16 cellular contexts compared by ENCODE assay signal in the genomic region with DNA sequence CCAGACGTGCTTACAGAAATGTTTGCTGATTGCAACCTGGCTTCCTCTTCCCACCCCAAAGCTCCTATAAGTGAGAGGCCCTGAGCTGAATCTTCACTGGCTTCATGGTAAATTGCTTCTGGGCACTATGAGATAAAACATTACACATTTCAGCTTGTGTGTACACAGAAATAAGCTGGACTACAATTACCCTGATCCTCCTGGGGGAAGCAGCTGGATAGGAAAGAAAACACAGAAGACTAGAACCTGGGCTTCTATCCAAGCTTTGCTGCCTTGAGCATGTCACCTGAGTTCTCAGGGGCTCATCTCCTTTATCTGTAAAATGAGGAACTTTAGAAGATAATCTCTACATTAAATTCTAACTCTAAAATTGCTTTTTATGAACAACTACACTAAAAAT. TPM values are rescaled to one million over a fixed set of nuclear protein-coding genes. Genes with fewer than 3 reads are reported as not detected.
DNase-seq lines count a peak whose midpoint lies in the region; ATAC-seq lines count a peak whose summit lies in the region.
"Had no signal": no experiment of that assay in that cellular context is flagged by ENCODE, and none has a peak within 500 bp of the region (broad histone marks: within the 10 kb centered on the region; RNA-seq: fewer than 3 reads in every experiment).

No MANE protein-coding gene starts in this region.

- no peaks in the 10 kb centered on the region for H3K27me3 Mint-ChIP-seq in activated CD4-positive, alpha-beta memory T cell treated with anti-CD3 and anti-CD28 coated beads, Interleukin-2, amount 10 ng/mL, durations not matched to agents 7 days and 5 days
- H3K27me3 Mint-ChIP-seq: brain had no signal

- no peak overlapping the region for H3K27ac Mint-ChIP-seq in activated CD4-positive, alpha-beta memory T cell treated with anti-CD3 and anti-CD28 coated beads, Interleukin-2, amount 10 ng/mL, durations not matched to agents 7 days and 5 days
- H3K27ac Mint-ChIP-seq: T-helper 1 cell treated with Interleukin-12 subunit alpha and Interleukin-12 subunit beta and Interleukin-4 antibody, amounts not matched to agents 30 μg/mL and 1 μg/mL, for 36 hours had no signal

- peaks cover 51% of the 10 kb centered on the region for H3K4me1 Mint-ChIP-seq in activated CD4-positive, alpha-beta memory T cell treated with anti-CD3 and anti-CD28 coated beads, Interleukin-2, amount 10 ng/mL, durations not matched to agents 7 days and 5 days

- no peak overlapping the region for H3K4me3 Mint-ChIP-seq in activated CD4-positive, alpha-beta memory T cell treated with anti-CD3 and anti-CD28 coated beads, Interleukin-2, amount 10 ng/mL, durations not matched to agents 7 days and 5 days
- H3K4me3 Mint-ChIP-seq: brain; T-helper 1 cell treated with Interleukin-12 subunit alpha and Interleukin-12 subunit beta and Interleukin-4 antibody, amounts not matched to agents 30 μg/mL and 1 μg/mL, for 36 hours had no signal

- POLR2A ChIA-PET in activated CD4-positive, alpha-beta memory T cell treated with anti-CD3 and anti-CD28 coated beads, Interleukin-2, amount 10 ng/mL, durations not matched to agents 7 days and 5 days (lab: Charles Lee): interaction anchor here (1.2 to 4.7 kb wide), 2 partner anchors 9 to 162 kb away, joined by 3 to 21 read pairs; partner anchors contain the start of gene FSIP1

- DNase-seq in NCI-H1105 treated with DMSO at 0.1 percent for 48 hours (lab: John Stamatoyannopoulos, UW) (peak; percentile 40), NCI-H1105 (lab: John Stamatoyannopoulos, UW) (no peak), NCI-H2171 (lab: John Stamatoyannopoulos, UW) (peak; percentile 79), SK-MEL-5 (ENCODE audit: low read depth, low spot score) (peak; percentile 32), lung microvascular endothelial cell (ENCODE audit: low read depth in 2 of 2) (peak; percentile 60 to 74)
- DNase-seq in activated CD4-positive, alpha-beta memory T cell treated with anti-CD3 and anti-CD28 coated beads, Interleukin-2, amount 10 ng/mL, durations not matched to agents 7 days and 5 days: no peak
- DNase-seq: activated CD4-positive, alpha-beta T cell treated with anti-CD3 and anti-CD28 coated beads for 1 hour; activated naive CD4-positive, alpha-beta T cell treated with Interleukin-2 at 50 U/mL for 16 hours; H7; MM.1S; RPMI8226 had no signal

- peaks cover 12% of the 10 kb centered on the region for H3K9me3 Mint-ChIP-seq in activated CD4-positive, alpha-beta memory T cell treated with anti-CD3 and anti-CD28 coated beads, Interleukin-2, amount 10 ng/mL, durations not matched to agents 7 days and 5 days

- ATAC-seq in HG03442 (IDR thresholded peaks at IDR 0.05; ENCODE audit: unreplicated experiment) (no peak), GM21528 (IDR thresholded peaks at IDR 0.05; ENCODE audit: low FRiP score, unreplicated experiment) (no peak)
- ATAC-seq: GM12878 had no signal

- in situ Hi-C loops in SK-MEL-5 (cut with HindIII; ENCODE audit: low pct_unique_long_range_greater_than_20kb, low sequenced_read_pairs): no loop called here

- peaks cover 23% of the 10 kb centered on the region for H3K36me3 Mint-ChIP-seq in activated CD4-positive, alpha-beta memory T cell treated with anti-CD3 and anti-CD28 coated beads, Interleukin-2, amount 10 ng/mL, durations not matched to agents 7 days and 5 days (ENCODE audit: low read depth)
- H3K36me3 Mint-ChIP-seq: brain had no signal

- CTCF ChIA-PET in activated CD4-positive, alpha-beta memory T cell treated with anti-CD3 and anti-CD28 coated beads, Interleukin-2, amount 10 ng/mL, durations not matched to agents 7 days and 5 days (lab: Charles Lee): interaction anchor here (1.6 kb wide), 1 partner anchor 10 kb away, joined by 5 read pairs; no protein-coding TSS in a partner anchor

RNA-seq across cellular contexts. Expression of gene THBS1, which starts 40.3 kb away (rescaled TPM):
- 5.4 and 8.2 TPM in 2 replicates for total RNA-seq in SK-MEL-5 (2014; rRNA removed; shearing (Covaris generic))
- 6.3 and 8.3 TPM in 2 replicates for polyA plus RNA-seq in SK-MEL-5 (2015; cell fraction: cytosol; rRNA removed)
- 18.6 and 28.6 TPM in 2 replicates for polyA plus RNA-seq in SK-MEL-5 (2015; cell fraction: nucleus; rRNA removed)
- 3,460 and 6,737 TPM in 2 replicates for total RNA-seq in lung microvascular endothelial cell
- 1 to 10 TPM; 1.2 to 1.5 TPM for total RNA-seq in activated CD4-positive, alpha-beta memory T cell treated with anti-CD3 and anti-CD28 coated beads, Interleukin-2, amount 10 ng/mL, durations not matched to agents 7 days and 5 days

Comparison
In these comparisons a context has a peak if more than half of its experiments do, and no peak if none do; other contexts are left out.
1. DNase-seq: peak in NCI-H1105 treated with DMSO at 0.1 percent for 48 hours (single experiment), NCI-H2171 (single experiment), SK-MEL-5 (single experiment) and lung microvascular endothelial cell (2 of 2); none in NCI-H1105 (single experiment) and activated CD4-positive, alpha-beta memory T cell treated with anti-CD3 and anti-CD28 coated beads, Interleukin-2, amount 10 ng/mL, durations not matched to agents 7 days and 5 days (single experiment).
2. RNA of gene THBS1, which starts 40.3 kb away (total RNA-seq): 3,460 to 6,737 TPM in lung microvascular endothelial cell; 5.4 to 8.2 TPM in SK-MEL-5 and 1.2 to 1.5 TPM in activated CD4-positive, alpha-beta memory T cell treated with anti-CD3 and anti-CD28 coated beads, Interleukin-2, amount 10 ng/mL, durations not matched to agents 7 days and 5 days; every median in the first group is over 100 times any median in the second.